Comparison of ENCODE assay signal across 1 cellular context in the genomic region with DNA sequence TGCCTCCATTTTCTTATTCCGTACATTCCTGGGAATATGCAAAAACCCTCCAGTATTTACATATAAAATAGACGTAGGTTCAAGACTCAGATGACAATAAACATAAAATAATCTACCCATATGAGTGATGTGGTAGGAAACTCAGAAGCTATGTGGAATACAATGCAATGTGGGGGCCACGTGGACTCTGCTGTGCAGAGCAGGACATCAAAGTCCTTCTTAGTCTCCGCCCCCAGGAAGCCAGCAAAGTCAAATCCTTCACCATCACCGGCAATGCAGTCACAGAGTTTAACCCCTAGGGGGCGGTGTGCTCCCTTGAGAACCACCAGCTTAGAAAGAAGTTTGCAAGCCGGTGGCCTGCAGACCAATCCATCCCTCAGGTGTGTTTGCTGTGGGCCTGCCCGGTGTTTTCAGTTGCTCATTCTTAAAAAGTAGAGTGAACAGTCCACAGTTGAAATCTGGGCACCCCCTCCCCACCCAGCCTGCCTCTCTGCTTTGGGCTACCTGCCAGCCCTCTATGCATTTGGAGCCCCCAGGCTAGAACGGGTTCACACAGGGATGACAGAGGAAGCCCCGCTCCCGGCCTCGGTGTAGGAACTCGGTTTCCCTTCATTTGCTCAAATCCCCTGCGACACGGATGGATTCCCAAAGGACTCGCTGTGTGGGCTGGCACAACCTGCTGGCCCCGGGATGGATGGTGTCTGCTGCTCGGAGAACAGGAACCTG.
TF ChIP-seq lines count a peak whose summit lies in the region.

No MANE protein-coding gene starts in this region.

TF ChIP-seq in HepG2, 621 proteins besides CTCF, POLR2A, EP300 and RAD21 (continued from another document and continues in another):
- TF ChIP-seq, protein P1, sequence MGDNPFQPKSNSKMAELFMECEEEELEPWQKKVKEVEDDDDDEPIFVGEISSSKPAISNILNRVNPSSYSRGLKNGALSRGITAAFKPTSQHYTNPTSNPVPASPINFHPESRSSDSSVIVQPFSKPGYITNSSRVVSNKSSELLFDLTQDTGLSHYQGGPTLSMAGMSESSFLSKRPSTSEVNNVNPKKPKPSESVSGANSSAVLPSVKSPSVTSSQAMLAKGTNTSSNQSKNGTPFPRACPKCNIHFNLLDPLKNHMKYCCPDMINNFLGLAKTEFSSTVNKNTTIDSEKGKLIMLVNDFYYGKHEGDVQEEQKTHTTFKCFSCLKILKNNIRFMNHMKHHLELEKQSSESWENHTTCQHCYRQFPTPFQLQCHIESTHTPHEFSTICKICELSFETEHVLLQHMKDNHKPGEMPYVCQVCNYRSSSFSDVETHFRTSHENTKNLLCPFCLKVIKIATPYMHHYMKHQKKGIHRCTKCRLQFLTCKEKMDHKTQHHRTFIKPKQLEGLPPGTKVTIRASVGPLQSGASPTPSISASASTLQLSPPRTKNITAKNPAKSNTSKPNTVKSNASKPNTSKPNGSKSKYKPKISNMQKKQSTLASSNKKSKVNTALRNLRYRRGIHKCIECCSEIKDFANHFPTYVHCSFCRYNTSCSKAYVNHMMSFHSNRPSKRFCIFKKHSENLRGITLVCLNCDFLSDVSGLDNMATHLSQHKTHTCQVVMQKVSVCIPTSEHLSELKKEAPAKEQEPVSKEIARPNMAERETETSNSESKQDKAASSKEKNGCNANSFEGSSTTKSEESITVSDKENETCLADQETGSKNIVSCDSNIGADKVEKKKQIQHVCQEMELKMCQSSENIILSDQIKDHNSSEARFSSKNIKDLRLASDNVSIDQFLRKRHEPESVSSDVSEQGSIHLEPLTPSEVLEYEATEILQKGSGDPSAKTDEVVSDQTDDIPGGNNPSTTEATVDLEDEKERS (CRISPR knock-in tag; IDR thresholded peaks at IDR 0.05), result peak; percentile 69; the same call in 1 of the 2 replicates
- TF ChIP-seq ZNF430 (CRISPR knock-in tag; IDR thresholded peaks at IDR 0.05) (peak; percentile 71; the same call in 1 of the 2 replicates), ZNF253 (CRISPR knock-in tag; IDR thresholded peaks at IDR 0.05; ENCODE audit: borderline replicate concordance) (no peak), MED1 (CRISPR knock-in tag; IDR thresholded peaks at IDR 0.05) (peak; percentile 70; the same call in 1 of the 2 replicates), SIX1 (CRISPR knock-in tag; IDR thresholded peaks at IDR 0.05; ENCODE audit: borderline replicate concordance) (no peak), ZNF644 (CRISPR knock-in tag; IDR thresholded peaks at IDR 0.05; ENCODE audit: low read depth) (peak; percentile 73; the same call in 1 of the 2 replicates), ZEB1 (IDR thresholded peaks at IDR 0.05; ENCODE audit: insufficient replicate concordance, low read depth) (peak; percentile 52), KLF6 (CRISPR knock-in tag; IDR thresholded peaks at IDR 0.05) (peak; percentile 80; the same call in 1 of the 2 replicates), ZNF510 (CRISPR knock-in tag; IDR thresholded peaks at IDR 0.05; ENCODE audit: low read depth) (no peak), PAX8 (CRISPR knock-in tag; IDR thresholded peaks at IDR 0.05; ENCODE audit: borderline replicate concordance) (no peak), NFKB2 (CRISPR knock-in tag; IDR thresholded peaks at IDR 0.05; ENCODE audit: borderline replicate concordance) (peak; percentile 71; the same call in 1 of the 2 replicates), RXRB (CRISPR knock-in tag; IDR thresholded peaks at IDR 0.05; ENCODE audit: borderline replicate concordance) (peak; percentile 75; the same call in 1 of the 2 replicates), ZNF720 (CRISPR knock-in tag; IDR thresholded peaks at IDR 0.05) (no peak), RELA (CRISPR knock-in tag; IDR thresholded peaks at IDR 0.05) (no peak), ZNF629 (CRISPR knock-in tag; conservative IDR thresholded peaks at IDR 0.05) (peak; percentile 38; the same call in 1 of the 2 replicates), POLR2AphosphoS5 (IDR thresholded peaks at IDR 0.05; ENCODE audit: low read depth, low read length) (no peak), SP1 (IDR thresholded peaks at IDR 0.05) (no peak), SP1 (CRISPR knock-in tag; IDR thresholded peaks at IDR 0.05) (no peak), AKAP8 (CRISPR knock-in tag; IDR thresholded peaks at IDR 0.05) (no peak), ZNF558 (CRISPR knock-in tag; IDR thresholded peaks at IDR 0.05; ENCODE audit: borderline replicate concordance) (no peak), ISL2 (CRISPR knock-in tag; IDR thresholded peaks at IDR 0.05) (0 out of 2 replicates have a peak, but pooled peaks have one; percentile 62), ZNF33B (CRISPR knock-in tag; IDR thresholded peaks at IDR 0.05) (no peak), ZNF331 (CRISPR knock-in tag; IDR thresholded peaks at IDR 0.05) (peak; percentile 88), NRL (CRISPR knock-in tag; IDR thresholded peaks at IDR 0.05; ENCODE audit: borderline replicate concordance) (peak; percentile 53; the same call in 1 of the 2 replicates), THYN1 (CRISPR knock-in tag; IDR thresholded peaks at IDR 0.05; ENCODE audit: borderline replicate concordance, low read depth) (no peak), KDM6A (CRISPR knock-in tag; IDR thresholded peaks at IDR 0.05; ENCODE audit: low read depth) (peak; percentile 45), PCBP2 (optimal IDR thresholded peaks at IDR 0.05; ENCODE audit: low read depth, low read length, poor library complexity, severe bottlenecking) (no peak), ZNF30 (CRISPR knock-in tag; IDR thresholded peaks at IDR 0.05) (peak; percentile 62; the same call in 1 of the 2 replicates), MEIS2 (CRISPR knock-in tag; IDR thresholded peaks at IDR 0.05) (peak; percentile 81), ZNF143 (CRISPR knock-in tag; IDR thresholded peaks at IDR 0.05) (peak; percentile 38; the same call in 1 of the 2 replicates), ZNF232 (CRISPR knock-in tag; IDR thresholded peaks at IDR 0.05; ENCODE audit: borderline replicate concordance) (peak; percentile 60; the same call in 1 of the 2 replicates), EHMT2 (IDR thresholded peaks at IDR 0.05; ENCODE audit: borderline replicate concordance, low read depth, low read length) (peak; percentile 80; the same call in 1 of the 2 replicates), PHF5A (CRISPR knock-in tag; IDR thresholded peaks at IDR 0.05; ENCODE audit: low read depth, unreplicated experiment) (peak; percentile 55), ZFY (CRISPR knock-in tag; IDR thresholded peaks at IDR 0.05) (peak; percentile 43; the same call in 1 of the 2 replicates), ZNF460 (CRISPR knock-in tag; IDR thresholded peaks at IDR 0.05; ENCODE audit: borderline replicate concordance) (no peak), FOXC1 (CRISPR knock-in tag; IDR thresholded peaks at IDR 0.05; ENCODE audit: borderline replicate concordance) (0 out of 2 replicates have a peak, but pooled peaks have one; percentile 38)
- TF ChIP-seq, protein P2, sequence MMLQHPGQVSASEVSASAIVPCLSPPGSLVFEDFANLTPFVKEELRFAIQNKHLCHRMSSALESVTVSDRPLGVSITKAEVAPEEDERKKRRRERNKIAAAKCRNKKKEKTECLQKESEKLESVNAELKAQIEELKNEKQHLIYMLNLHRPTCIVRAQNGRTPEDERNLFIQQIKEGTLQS (CRISPR knock-in tag; IDR thresholded peaks at IDR 0.05), result no peak
- TF ChIP-seq, protein P3, sequence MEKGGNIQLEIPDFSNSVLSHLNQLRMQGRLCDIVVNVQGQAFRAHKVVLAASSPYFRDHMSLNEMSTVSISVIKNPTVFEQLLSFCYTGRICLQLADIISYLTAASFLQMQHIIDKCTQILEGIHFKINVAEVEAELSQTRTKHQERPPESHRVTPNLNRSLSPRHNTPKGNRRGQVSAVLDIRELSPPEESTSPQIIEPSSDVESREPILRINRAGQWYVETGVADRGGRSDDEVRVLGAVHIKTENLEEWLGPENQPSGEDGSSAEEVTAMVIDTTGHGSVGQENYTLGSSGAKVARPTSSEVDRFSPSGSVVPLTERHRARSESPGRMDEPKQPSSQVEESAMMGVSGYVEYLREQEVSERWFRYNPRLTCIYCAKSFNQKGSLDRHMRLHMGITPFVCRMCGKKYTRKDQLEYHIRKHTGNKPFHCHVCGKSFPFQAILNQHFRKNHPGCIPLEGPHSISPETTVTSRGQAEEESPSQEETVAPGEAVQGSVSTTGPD (CRISPR knock-in tag; IDR thresholded peaks at IDR 0.05), result no peak
- TF ChIP-seq, protein P4, sequence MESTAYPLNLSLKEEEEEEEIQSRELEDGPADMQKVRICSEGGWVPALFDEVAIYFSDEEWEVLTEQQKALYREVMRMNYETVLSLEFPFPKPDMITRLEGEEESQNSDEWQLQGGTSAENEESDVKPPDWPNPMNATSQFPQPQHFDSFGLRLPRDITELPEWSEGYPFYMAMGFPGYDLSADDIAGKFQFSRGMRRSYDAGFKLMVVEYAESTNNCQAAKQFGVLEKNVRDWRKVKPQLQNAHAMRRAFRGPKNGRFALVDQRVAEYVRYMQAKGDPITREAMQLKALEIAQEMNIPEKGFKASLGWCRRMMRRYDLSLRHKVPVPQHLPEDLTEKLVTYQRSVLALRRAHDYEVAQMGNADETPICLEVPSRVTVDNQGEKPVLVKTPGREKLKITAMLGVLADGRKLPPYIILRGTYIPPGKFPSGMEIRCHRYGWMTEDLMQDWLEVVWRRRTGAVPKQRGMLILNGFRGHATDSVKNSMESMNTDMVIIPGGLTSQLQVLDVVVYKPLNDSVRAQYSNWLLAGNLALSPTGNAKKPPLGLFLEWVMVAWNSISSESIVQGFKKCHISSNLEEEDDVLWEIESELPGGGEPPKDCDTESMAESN (CRISPR knock-in tag; conservative IDR thresholded peaks at IDR 0.05), result no peak
- TF ChIP-seq, protein P5, sequence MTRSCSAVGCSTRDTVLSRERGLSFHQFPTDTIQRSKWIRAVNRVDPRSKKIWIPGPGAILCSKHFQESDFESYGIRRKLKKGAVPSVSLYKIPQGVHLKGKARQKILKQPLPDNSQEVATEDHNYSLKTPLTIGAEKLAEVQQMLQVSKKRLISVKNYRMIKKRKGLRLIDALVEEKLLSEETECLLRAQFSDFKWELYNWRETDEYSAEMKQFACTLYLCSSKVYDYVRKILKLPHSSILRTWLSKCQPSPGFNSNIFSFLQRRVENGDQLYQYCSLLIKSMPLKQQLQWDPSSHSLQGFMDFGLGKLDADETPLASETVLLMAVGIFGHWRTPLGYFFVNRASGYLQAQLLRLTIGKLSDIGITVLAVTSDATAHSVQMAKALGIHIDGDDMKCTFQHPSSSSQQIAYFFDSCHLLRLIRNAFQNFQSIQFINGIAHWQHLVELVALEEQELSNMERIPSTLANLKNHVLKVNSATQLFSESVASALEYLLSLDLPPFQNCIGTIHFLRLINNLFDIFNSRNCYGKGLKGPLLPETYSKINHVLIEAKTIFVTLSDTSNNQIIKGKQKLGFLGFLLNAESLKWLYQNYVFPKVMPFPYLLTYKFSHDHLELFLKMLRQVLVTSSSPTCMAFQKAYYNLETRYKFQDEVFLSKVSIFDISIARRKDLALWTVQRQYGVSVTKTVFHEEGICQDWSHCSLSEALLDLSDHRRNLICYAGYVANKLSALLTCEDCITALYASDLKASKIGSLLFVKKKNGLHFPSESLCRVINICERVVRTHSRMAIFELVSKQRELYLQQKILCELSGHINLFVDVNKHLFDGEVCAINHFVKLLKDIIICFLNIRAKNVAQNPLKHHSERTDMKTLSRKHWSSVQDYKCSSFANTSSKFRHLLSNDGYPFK (CRISPR knock-in tag; IDR thresholded peaks at IDR 0.05; ENCODE audit: borderline replicate concordance), result peak; percentile 68; the same call in 1 of the 2 replicates
- TF ChIP-seq, protein P6, sequence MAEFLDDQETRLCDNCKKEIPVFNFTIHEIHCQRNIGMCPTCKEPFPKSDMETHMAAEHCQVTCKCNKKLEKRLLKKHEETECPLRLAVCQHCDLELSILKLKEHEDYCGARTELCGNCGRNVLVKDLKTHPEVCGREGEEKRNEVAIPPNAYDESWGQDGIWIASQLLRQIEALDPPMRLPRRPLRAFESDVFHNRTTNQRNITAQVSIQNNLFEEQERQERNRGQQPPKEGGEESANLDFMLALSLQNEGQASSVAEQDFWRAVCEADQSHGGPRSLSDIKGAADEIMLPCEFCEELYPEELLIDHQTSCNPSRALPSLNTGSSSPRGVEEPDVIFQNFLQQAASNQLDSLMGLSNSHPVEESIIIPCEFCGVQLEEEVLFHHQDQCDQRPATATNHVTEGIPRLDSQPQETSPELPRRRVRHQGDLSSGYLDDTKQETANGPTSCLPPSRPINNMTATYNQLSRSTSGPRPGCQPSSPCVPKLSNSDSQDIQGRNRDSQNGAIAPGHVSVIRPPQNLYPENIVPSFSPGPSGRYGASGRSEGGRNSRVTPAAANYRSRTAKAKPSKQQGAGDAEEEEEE (CRISPR knock-in tag; IDR thresholded peaks at IDR 0.05; ENCODE audit: borderline replicate concordance), result no peak
- TF ChIP-seq, protein P7, sequence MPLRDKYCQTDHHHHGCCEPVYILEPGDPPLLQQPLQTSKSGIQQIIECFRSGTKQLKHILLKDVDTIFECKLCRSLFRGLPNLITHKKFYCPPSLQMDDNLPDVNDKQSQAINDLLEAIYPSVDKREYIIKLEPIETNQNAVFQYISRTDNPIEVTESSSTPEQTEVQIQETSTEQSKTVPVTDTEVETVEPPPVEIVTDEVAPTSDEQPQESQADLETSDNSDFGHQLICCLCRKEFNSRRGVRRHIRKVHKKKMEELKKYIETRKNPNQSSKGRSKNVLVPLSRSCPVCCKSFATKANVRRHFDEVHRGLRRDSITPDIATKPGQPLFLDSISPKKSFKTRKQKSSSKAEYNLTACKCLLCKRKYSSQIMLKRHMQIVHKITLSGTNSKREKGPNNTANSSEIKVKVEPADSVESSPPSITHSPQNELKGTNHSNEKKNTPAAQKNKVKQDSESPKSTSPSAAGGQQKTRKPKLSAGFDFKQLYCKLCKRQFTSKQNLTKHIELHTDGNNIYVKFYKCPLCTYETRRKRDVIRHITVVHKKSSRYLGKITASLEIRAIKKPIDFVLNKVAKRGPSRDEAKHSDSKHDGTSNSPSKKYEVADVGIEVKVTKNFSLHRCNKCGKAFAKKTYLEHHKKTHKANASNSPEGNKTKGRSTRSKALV (CRISPR knock-in tag; IDR thresholded peaks at IDR 0.05), result peak; percentile 68; the same call in 1 of the 2 replicates
- TF ChIP-seq, protein P8, sequence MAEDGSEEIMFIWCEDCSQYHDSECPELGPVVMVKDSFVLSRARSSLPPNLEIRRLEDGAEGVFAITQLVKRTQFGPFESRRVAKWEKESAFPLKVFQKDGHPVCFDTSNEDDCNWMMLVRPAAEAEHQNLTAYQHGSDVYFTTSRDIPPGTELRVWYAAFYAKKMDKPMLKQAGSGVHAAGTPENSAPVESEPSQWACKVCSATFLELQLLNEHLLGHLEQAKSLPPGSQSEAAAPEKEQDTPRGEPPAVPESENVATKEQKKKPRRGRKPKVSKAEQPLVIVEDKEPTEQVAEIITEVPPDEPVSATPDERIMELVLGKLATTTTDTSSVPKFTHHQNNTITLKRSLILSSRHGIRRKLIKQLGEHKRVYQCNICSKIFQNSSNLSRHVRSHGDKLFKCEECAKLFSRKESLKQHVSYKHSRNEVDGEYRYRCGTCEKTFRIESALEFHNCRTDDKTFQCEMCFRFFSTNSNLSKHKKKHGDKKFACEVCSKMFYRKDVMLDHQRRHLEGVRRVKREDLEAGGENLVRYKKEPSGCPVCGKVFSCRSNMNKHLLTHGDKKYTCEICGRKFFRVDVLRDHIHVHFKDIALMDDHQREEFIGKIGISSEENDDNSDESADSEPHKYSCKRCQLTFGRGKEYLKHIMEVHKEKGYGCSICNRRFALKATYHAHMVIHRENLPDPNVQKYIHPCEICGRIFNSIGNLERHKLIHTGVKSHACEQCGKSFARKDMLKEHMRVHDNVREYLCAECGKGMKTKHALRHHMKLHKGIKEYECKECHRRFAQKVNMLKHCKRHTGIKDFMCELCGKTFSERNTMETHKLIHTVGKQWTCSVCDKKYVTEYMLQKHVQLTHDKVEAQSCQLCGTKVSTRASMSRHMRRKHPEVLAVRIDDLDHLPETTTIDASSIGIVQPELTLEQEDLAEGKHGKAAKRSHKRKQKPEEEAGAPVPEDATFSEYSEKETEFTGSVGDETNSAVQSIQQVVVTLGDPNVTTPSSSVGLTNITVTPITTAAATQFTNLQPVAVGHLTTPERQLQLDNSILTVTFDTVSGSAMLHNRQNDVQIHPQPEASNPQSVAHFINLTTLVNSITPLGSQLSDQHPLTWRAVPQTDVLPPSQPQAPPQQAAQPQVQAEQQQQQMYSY (CRISPR knock-in tag; IDR thresholded peaks at IDR 0.05), result no peak
